Comparison of ENCODE assay signal across 8 cellular contexts in genomic region chr11:83051760-83052671, GRCh38. TPM values are rescaled to one million over a fixed set of nuclear protein-coding genes. Genes with fewer than 3 reads are reported as not detected.
DNase-seq lines count a peak whose midpoint lies in the region; ATAC-seq and TF ChIP-seq lines count a peak whose summit lies in the region.

No MANE protein-coding gene starts in this region.

- H3K4me1 ChIP-seq in heart left ventricle, result peaks cover 18 to 69% (median 50%) of the 10 kb centered on the region in 12 donors
- peaks cover 13 to 84% (median 49%) of the 10 kb centered on the region in 6 donors for H3K4me1 ChIP-seq in spleen
- peaks cover 12% of the 10 kb centered on the region for H3K4me1 ChIP-seq in HAP-1

- H3K27me3 ChIP-seq in heart left ventricle, result no peaks in the 10 kb centered on the region
- no peaks in the 10 kb centered on the region for H3K27me3 ChIP-seq in spleen (replicated peaks in 1 of 7)
- H3K27me3 ChIP-seq in HAP-1 (ENCODE audit: low read depth), result no peaks in the 10 kb centered on the region

- TF ChIP-seq CTCF in HFF-Myc (IDR thresholded peaks at IDR 0.05; ENCODE audit: low read depth, low read length, missing control alignments), result no peak
- no peak for TF ChIP-seq CTCF in VCaP (conservative IDR thresholded peaks at IDR 0.05)
- no peak for TF ChIP-seq CTCF in heart left ventricle (IDR thresholded peaks at IDR 0.05)
- TF ChIP-seq CTCF in spleen (IDR thresholded peaks at IDR 0.05 in 8 of 11, conservative IDR thresholded peaks at IDR 0.05 in 3 of 11), result no peak

- in situ Hi-C loops in HAP-1 (cut with MboI; ENCODE audit: low sequenced_read_pairs), result no loop called here

- peaks cover 38 to 46% (median 42%) of the 10 kb centered on the region in 3 donors for H3K4me1 Mint-ChIP-seq in T-cell

- POLR2A ChIA-PET in T-cell (lab: Charles Lee), result interaction anchor here (0.5 to 0.9 kb wide), 3 partner anchors 10 to 16 kb away, joined by 3 to 7 read pairs (median 3); no protein-coding TSS in a partner anchor

- ATAC-seq in heart left ventricle (peak; percentile 70 to 78 (median 74)), T-cell (replicated peaks in 1 of 4) (no peak), GM18498 (IDR thresholded peaks at IDR 0.05; ENCODE audit: unreplicated experiment) (no peak)

- H3K27ac ChIP-seq in VCaP, result peak overlapping the region; percentile 82
- peak overlapping the region in 11 of 12 donors; percentile 38 to 85 (median 66) for H3K27ac ChIP-seq in heart left ventricle
- H3K27ac ChIP-seq in spleen, result peak overlapping the region; percentile 11 to 63 (median 48)

- H3K9me3 Mint-ChIP-seq in T-cell, result peaks cover 0 to 7% (median 2%) of the 10 kb centered on the region in 3 donors

- H3K27ac Mint-ChIP-seq in T-cell, result no peak overlapping the region

- CTCF ChIA-PET in T-cell (lab: Charles Lee), result interaction anchor here (0.6 to 1.3 kb wide), 4 partner anchors 10 to 198 kb away, joined by 3 read pairs; no protein-coding TSS in a partner anchor

- DNase-seq in HFF-Myc (ENCODE audit: extremely low read depth, low read depth) (peak; percentile 73), heart left ventricle (peak in 4 of 5 donors; percentile 30 to 70 (median 64)), spleen (no peak), T-cell (no peak), NCI-H1048 (lab: John Stamatoyannopoulos, UW) (no peak), HAP-1 (ENCODE audit: low spot score in 2 of 2) (no peak)

- H3K27me3 Mint-ChIP-seq in T-cell, result no peaks in the 10 kb centered on the region

- H3K4me3 Mint-ChIP-seq in T-cell, result no peak overlapping the region

- H3K4me3 ChIP-seq in HFF-Myc (replicated peaks; ENCODE audit: low read depth, low read length) (no peak overlapping the region), heart left ventricle (no peak overlapping the region), spleen (no peak overlapping the region), HAP-1 (no peak overlapping the region)

- TF ChIP-seq POLR2A in heart left ventricle (IDR thresholded peaks at IDR 0.05) (no peak), spleen (IDR thresholded peaks at IDR 0.05) (no peak)

- intact Hi-C loops in heart left ventricle (cut with DNase I) (loop anchor here in 2 of 10 donors (5.0 to 10.0 kb wide), 2 partner anchors 45 to 57 kb away; no protein-coding TSS in a partner anchor), spleen (cut with DNase I; ENCODE audit: low total_unique reads) (no loop called here)

- H3K36me3 Mint-ChIP-seq in T-cell, result peaks cover 36% of the 10 kb centered on the region

- no peaks in the 10 kb centered on the region for H3K36me3 ChIP-seq in heart left ventricle
- H3K36me3 ChIP-seq in spleen, result peaks cover 0 to 6% (median 0%) of the 10 kb centered on the region in 6 donors
- no peaks in the 10 kb centered on the region for H3K36me3 ChIP-seq in HAP-1 (replicated peaks)

- 43 to 60% (median 46%) methylated on average over 6 of the region's 6 CpGs for WGBS in heart left ventricle, 4 donors
- 80 to 90% (median 86%) methylated on average over 6 of the region's 6 CpGs for WGBS in spleen, 5 donors

- peaks cover 0 to 8% (median 0%) of the 10 kb centered on the region in 12 donors for H3K9me3 ChIP-seq in heart left ventricle
- H3K9me3 ChIP-seq in spleen, result peaks cover 0 to 12% (median 4%) of the 10 kb centered on the region in 8 donors
- H3K9me3 ChIP-seq in HAP-1, result no peaks in the 10 kb centered on the region

RNA-seq across cellular contexts. Expression of gene RAB30, which starts 19.7 kb away (rescaled TPM):
- total RNA-seq in heart left ventricle, result 10 to 100 TPM; 13.8 to 28.4 (median 23.4) TPM
- polyA plus RNA-seq in heart left ventricle, result 1 to 10 TPM; 4.4 to 6.8 TPM
- total RNA-seq in spleen, result 10 to 100 TPM; 15.5 to 42.8 (median 36.2) TPM
- polyA plus RNA-seq in spleen, result 1 to 10 TPM; 3.8 to 7.4 (median 4.4) TPM
- total RNA-seq in T-cell, result 10 to 100 TPM; 18.6 to 44.5 (median 20.1) TPM

Comparison
In these comparisons a context has a peak if more than half of its experiments do, and no peak if none do; other contexts are left out.
1. DNase-seq: peak in HFF-Myc (single experiment) and heart left ventricle (4 of 5); none in spleen (single experiment), T-cell (0 of 34), NCI-H1048 (single experiment) and HAP-1 (0 of 2).
2. ATAC-seq: peak in heart left ventricle (4 of 4); none in T-cell (0 of 4) and GM18498 (single experiment).
3. Peak in every context shown above with its lines, with median percentiles within 50 percentile points of each other: H3K27ac ChIP-seq.